In the genomic region with DNA sequence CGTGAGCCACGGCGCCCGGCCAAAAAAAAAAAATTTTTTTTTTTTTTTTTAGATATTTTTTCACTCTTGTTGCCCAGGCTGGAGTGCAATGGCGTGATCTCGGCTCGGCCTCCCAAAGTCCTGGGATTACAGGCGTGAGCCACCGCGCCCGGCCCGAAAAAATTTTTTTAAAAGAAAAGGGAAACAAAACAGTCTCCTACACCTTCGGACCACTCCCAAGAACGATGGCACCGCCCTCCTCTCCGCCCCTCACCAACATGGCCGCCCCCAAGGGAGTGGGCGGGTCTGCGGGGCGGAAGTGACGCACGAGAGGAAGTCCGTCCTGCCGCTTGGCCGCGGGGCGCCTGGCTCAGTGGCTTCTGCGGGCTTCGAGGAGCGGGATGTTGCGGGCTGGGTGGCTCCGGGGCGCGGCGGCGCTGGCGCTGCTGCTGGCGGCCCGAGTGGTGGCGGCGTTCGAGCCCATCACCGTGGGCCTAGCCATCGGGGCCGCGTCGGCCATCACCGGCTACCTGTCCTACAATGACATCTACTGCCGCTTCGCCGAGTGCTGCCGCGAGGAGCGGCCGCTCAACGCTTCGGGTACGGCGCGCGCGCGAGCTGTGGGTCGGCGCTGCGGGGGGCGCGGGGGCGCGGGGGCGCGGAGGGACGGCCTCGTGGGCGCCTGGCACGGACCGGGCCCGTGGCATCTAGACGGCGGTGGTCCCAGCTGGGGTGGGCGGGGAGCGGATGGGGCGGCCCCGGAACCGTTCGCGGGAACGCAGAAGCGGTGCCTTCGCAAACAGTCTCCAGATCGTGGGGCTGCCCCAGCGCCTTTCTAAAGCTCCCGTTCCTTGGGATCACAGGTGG, we compare ENCODE assay signal across 8 cellular contexts.
DNase-seq lines count a peak whose midpoint lies in the region; ATAC-seq and TF ChIP-seq lines count a peak whose summit lies in the region.

A gene with protein sequence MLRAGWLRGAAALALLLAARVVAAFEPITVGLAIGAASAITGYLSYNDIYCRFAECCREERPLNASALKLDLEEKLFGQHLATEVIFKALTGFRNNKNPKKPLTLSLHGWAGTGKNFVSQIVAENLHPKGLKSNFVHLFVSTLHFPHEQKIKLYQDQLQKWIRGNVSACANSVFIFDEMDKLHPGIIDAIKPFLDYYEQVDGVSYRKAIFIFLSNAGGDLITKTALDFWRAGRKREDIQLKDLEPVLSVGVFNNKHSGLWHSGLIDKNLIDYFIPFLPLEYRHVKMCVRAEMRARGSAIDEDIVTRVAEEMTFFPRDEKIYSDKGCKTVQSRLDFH (plus strand): TSS at position 352 of the 846 bp plus-strand sequence. CDS start 29 bp downstream, at position 381.

- peak; percentile 97 for DNase-seq in Ammon's horn (ENCODE audit: low spot score)
- DNase-seq in GM19238 (ENCODE audit: insufficient read length, low spot score) = peak; percentile 75
- DNase-seq in NCI-H524 (lab: John Stamatoyannopoulos, UW) = peak; percentile 94 to 95
- DNase-seq in activated CD4-positive, alpha-beta T cell treated with anti-CD3 and anti-CD28 coated beads for 4 hours = peak; percentile 91 to 96
- DNase-seq in choroid plexus epithelial cell (ENCODE audit: low read depth) = peak; percentile 94
- DNase-seq in kidney tubule cell (ENCODE audit: low spot score) = peak; percentile 93
- DNase-seq in stimulated activated CD4-positive, alpha-beta T cell treated with anti-CD3 and anti-CD28 coated beads, Interleukin-1b, Interleukin-23, amount 100 ng/mL, for 1 hour (ENCODE audit: low read depth in 2 of 2) = peak; percentile 81 to 92

- H3K4me3 ChIP-seq in choroid plexus epithelial cell (ENCODE audit: low read depth, low read length) = peak within 1 kb of the TSS; percentile 74

- no peak for TF ChIP-seq CTCF in choroid plexus epithelial cell (conservative IDR thresholded peaks at IDR 0.05; ENCODE audit: low read depth, low read length)

- peak; percentile 86 for ATAC-seq in HG03442 (IDR thresholded peaks at IDR 0.05; ENCODE audit: unreplicated experiment)

Comparison
In these comparisons a context has a peak if more than half of its experiments do, and no peak if none do; other contexts are left out.
1. Peak in every context shown above with its lines: DNase-seq, ATAC-seq and H3K4me3 ChIP-seq.